27 cellular contexts compared by ENCODE assay signal in the genomic region with DNA sequence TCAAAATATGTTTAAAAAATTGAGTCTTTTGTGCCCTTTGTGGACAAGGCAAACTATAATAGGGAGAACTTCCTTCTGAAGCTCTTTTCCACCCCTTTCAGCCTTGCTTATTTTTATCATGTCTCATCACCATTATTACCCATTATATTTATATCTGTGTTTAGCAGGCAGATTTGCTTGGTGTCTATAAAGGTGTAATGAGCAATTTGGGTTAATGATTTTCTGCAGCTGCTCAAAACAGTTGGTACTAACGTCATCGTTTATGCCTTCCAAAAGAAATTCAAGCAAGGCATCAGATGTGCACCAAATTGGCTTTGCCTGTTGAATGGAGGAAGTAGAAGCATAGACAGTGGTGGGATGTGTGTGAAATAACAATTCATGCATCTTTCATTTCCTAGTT.
DNase-seq lines count a peak whose midpoint lies in the region; ATAC-seq and TF ChIP-seq lines count a peak whose summit lies in the region.
"Had no signal": no experiment of that assay in that cellular context is flagged by ENCODE, and none has a peak within 500 bp of the region (broad histone marks: within the 10 kb centered on the region; RNA-seq: fewer than 3 reads in every experiment).

No MANE protein-coding gene starts in this region.

- no peak for TF ChIP-seq CTCF in left ventricle myocardium inferior (IDR thresholded peaks at IDR 0.05; ENCODE audit: borderline replicate concordance)

- H3K9me3 ChIP-seq in left ventricle myocardium inferior (replicated peaks) = peaks cover 11% of the 10 kb centered on the region
- H3K9me3 ChIP-seq: gastrocnemius medialis, uterus had no signal

- H3K4me1 ChIP-seq in left ventricle myocardium inferior = peaks cover 45% of the 10 kb centered on the region
- H3K4me1 ChIP-seq: uterus had no signal

- no peak overlapping the region for H3K4me3 ChIP-seq in left ventricle myocardium inferior
- H3K4me3 ChIP-seq: GM23338, uterus had no signal

- peak overlapping the region; percentile 80 for H3K27ac ChIP-seq in left ventricle myocardium inferior (replicated peaks)
- H3K27ac ChIP-seq: uterus, WERI-Rb-1 had no signal

- H3K36me3 ChIP-seq in left ventricle myocardium inferior = no peaks in the 10 kb centered on the region
- H3K36me3 ChIP-seq: gastrocnemius medialis, uterus, WERI-Rb-1 had no signal

- intact Hi-C loops in left ventricle myocardium inferior (cut with micrococcal nuclease) (no loop called here), Right ventricle myocardium inferior (cut with DNase I) (loop anchor here (5.0 kb wide), 1 partner anchor 33 kb away; no protein-coding TSS in a partner anchor), posterior vena cava (cut with DNase I) (no loop called here)

- DNase-seq in left ventricle myocardium inferior = no peak
- no peak for DNase-seq in Right ventricle myocardium inferior (ENCODE audit: missing footprints)
- DNase-seq in RPMI8226 = peak; percentile 17
- peak; percentile 72 for DNase-seq in myocyte (ENCODE audit: low read depth)
- no peak for DNase-seq in activated CD4-positive, CD25-positive, alpha-beta regulatory T cell (lab: John Stamatoyannopoulos, UW)
- DNase-seq in T1000 (lab: John Stamatoyannopoulos, UW) = no peak
- no peak for DNase-seq in posterior vena cava (ENCODE audit: low spot score)
- no peak for DNase-seq in GF-D8 (lab: John Stamatoyannopoulos, UW)
- DNase-seq: activated CD4-positive, alpha-beta T cell treated with anti-CD3 and anti-CD28 coated beads for 48 hours; activated CD8-positive, alpha-beta memory T cell treated with anti-CD3 and anti-CD28 coated beads for 24 hours; activated naive CD4-positive, alpha-beta T cell treated with anti-CD3 and anti-CD28 coated beads, Interleukin-2, amount 50 U/mL, for 16 hours; activated T-cell treated with anti-CD3 and anti-CD28 coated beads for 4 hours; AML-193; CD4-positive, alpha-beta T cell; gastrocnemius medialis; mesenchymal stem cell; naive B cell; NCI-H146; NCI-H524 treated with DMSO at 0.1 percent for 48 hours; SHP77 treated with DMSO at 0.1 percent for 48 hours; small intestine; stimulated activated naive CD4-positive, alpha-beta T cell treated with Interleukin-2 at 50 U/mL for 16 hours; T-helper 9 cell; uterus; WERI-Rb-1 had no signal

- no peak for ATAC-seq in Right ventricle myocardium inferior
- ATAC-seq: GM23338, left lobe of liver had no signal

- no peaks in the 10 kb centered on the region for H3K27me3 ChIP-seq in left ventricle myocardium inferior (ENCODE audit: low read depth)
- H3K27me3 ChIP-seq: gastrocnemius medialis, uterus had no signal

Comparison
In these comparisons a context has a peak if more than half of its experiments do, and no peak if none do; other contexts are left out.
1. DNase-seq: peak in RPMI8226 (single experiment) and myocyte (single experiment); none in left ventricle myocardium inferior (single experiment), Right ventricle myocardium inferior (single experiment), activated CD4-positive, CD25-positive, alpha-beta regulatory T cell (0 of 4), T1000 (single experiment), posterior vena cava (single experiment) and GF-D8 (single experiment).